8 cellular contexts compared by ENCODE assay signal in the genomic region with DNA sequence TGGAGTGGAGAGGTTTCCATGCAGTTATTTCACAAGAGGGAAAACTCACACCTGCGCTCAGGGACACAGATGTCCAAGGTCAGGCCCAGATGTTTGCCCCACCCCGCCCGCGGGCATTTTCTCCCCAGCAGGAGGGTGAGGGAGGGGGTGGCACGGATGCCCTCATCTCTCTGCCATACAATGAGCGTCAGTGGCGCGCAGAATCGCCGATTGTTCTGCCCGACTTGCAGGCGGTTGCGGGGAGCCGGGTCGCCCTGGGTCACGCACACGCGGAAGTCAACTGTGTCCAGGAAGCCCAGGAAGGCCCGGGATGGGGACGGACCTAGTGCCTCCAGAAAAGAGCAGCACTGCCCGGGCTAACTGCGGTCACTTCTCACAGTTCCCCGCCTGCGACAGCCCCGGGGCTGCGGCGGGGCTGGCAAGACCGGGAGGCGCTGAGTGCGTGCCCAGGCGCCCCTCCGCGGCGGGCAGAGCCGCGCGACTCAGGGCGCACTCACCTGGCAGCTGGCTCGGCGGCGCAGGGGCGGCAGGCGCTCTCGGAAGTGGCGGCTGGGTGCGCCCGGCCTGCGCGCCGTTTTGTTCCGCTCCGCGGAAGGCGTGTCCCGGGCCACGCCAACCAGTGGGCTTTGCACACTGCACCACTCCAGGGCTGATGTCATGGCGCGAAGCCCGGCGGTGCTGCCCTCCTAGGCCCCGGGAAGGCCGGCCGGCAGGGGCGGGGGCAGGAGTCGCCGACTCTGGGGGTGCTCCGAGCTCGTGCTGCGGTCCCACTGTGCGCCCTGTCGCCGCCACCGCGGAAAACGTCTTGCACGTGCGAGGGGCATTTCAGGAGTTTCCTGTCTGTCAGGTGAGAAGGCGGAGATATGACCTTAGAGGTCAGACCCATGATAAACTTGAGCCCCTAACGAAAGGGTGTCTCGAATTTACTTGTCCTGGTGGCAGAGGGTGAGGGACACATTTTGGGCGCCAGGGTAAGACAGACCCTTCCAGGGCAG. TPM values are rescaled to one million over a fixed set of nuclear protein-coding genes. Genes with fewer than 3 reads are reported as not detected.
DNase-seq lines count a peak whose midpoint lies in the region; TF ChIP-seq lines count a peak whose summit lies in the region.

Gene CSRP1, minus strand, starts transcription at position 551 of the 995 bp plus-strand sequence. CDS start 10,820 bp downstream, outside the sequence.

- peak within 1 kb of the TSS; percentile 96 for H3K9ac ChIP-seq in rectal smooth muscle tissue (ENCODE audit: low read length)

- no peaks in the 10 kb centered on the region for H3K9me3 ChIP-seq in adrenal gland (replicated peaks in 1 of 3)
- H3K9me3 ChIP-seq in right atrium auricular region: no peaks in the 10 kb centered on the region
- H3K9me3 ChIP-seq in vagina: no peaks in the 10 kb centered on the region

- H3K4me3 ChIP-seq in GM08714 (ENCODE audit: low read length) (peak within 1 kb of the TSS; percentile 82), adrenal gland (peak within 1 kb of the TSS in 3 of 4 donors; percentile 47 to 71 (median 50)), right atrium auricular region (peak within 1 kb of the TSS; percentile 65 to 88), rectal smooth muscle tissue (ENCODE audit: low read length) (peak within 1 kb of the TSS; percentile 93), vagina (peak within 1 kb of the TSS; percentile 62 to 87)

- no peaks in the 10 kb centered on the region for H3K36me3 ChIP-seq in adrenal gland (replicated peaks in 1 of 2)
- H3K36me3 ChIP-seq in right atrium auricular region: no peaks in the 10 kb centered on the region
- peaks cover 6% of the 10 kb centered on the region for H3K36me3 ChIP-seq in rectal smooth muscle tissue (ENCODE audit: control insufficient read depth, insufficient read depth, low read length)
- H3K36me3 ChIP-seq in vagina: no peaks in the 10 kb centered on the region

- 6 to 46% (median 10%) methylated on average over 5 to 81 of the region's 81 CpGs for WGBS in adrenal gland, 4 donors

- H3K27me3 ChIP-seq in adrenal gland: no peaks in the 10 kb centered on the region
- no peaks in the 10 kb centered on the region for H3K27me3 ChIP-seq in right atrium auricular region
- no peaks in the 10 kb centered on the region for H3K27me3 ChIP-seq in rectal smooth muscle tissue (ENCODE audit: control insufficient read depth, insufficient read depth, low read length)
- H3K27me3 ChIP-seq in vagina: no peaks in the 10 kb centered on the region

- peak; percentile 79 for DNase-seq in HCEC 1CT
- peak; percentile 73 for DNase-seq in MV-4-11 (lab: John Stamatoyannopoulos, UW)
- DNase-seq in T-helper 1 cell: peak; percentile 53 to 91 (median 63)
- peak; percentile 71 to 89 (median 77) for DNase-seq in adrenal gland
- DNase-seq in right atrium auricular region (ENCODE audit: low spot score): peak; percentile 91
- DNase-seq in vagina (ENCODE audit: extremely low spot score in 2 of 2): no peak

- TF ChIP-seq CTCF in adrenal gland (IDR thresholded peaks at IDR 0.05): peak in 1 of 6 experiments; percentile 3
- peak in 1 of 2 donors; percentile 39 for TF ChIP-seq CTCF in right atrium auricular region (IDR thresholded peaks at IDR 0.05)
- peak in 1 of 3 experiments; percentile 6 for TF ChIP-seq CTCF in vagina (IDR thresholded peaks at IDR 0.05)

- intact Hi-C loops in adrenal gland (cut with DNase I): no loop called here
- intact Hi-C loops in vagina (cut with DNase I): no loop called here

- H3K4me1 ChIP-seq in adrenal gland (replicated peaks in 1 of 2): peaks cover 0 to 37% of the 10 kb centered on the region in 2 donors
- peaks cover 0 to 66% of the 10 kb centered on the region in 2 donors for H3K4me1 ChIP-seq in right atrium auricular region
- H3K4me1 ChIP-seq in rectal smooth muscle tissue (ENCODE audit: control insufficient read depth, insufficient read depth, low read length): peaks cover 30% of the 10 kb centered on the region
- peaks cover 76% of the 10 kb centered on the region for H3K4me1 ChIP-seq in vagina

- TF ChIP-seq POLR2A in adrenal gland (IDR thresholded peaks at IDR 0.05) (peak; percentile 67 to 86), vagina (IDR thresholded peaks at IDR 0.05) (peak in 1 of 2 donors; percentile 93)

- H3K27ac ChIP-seq in adrenal gland (peak within 1 kb of the TSS; percentile 26 to 92 (median 74)), right atrium auricular region (peak within 1 kb of the TSS; percentile 92 to 93), rectal smooth muscle tissue (ENCODE audit: low read depth, low read length) (peak within 1 kb of the TSS; percentile 99), vagina (peak within 1 kb of the TSS; percentile 93)

RNA-seq across cellular contexts. Expression of gene CSRP1, which starts in this region (rescaled TPM):
- total RNA-seq in adrenal gland: 100 to 1,000 TPM in 5 of 8 donors, 10 to 100 TPM in 3; 67.6 to 470 (median 200) TPM
- polyA plus RNA-seq in adrenal gland: 100 to 1,000 TPM in 2 of 3 donors, 10 to 100 TPM in 1; 85.6 to 159 (median 156) TPM
- 100 to 1,000 TPM; 138 to 719 TPM for total RNA-seq in right atrium auricular region
- 729 TPM for total RNA-seq in vagina

Comparison
In these comparisons a context has a peak if more than half of its experiments do, and no peak if none do; other contexts are left out.
1. DNase-seq: peak in HCEC 1CT (single experiment), MV-4-11 (single experiment), T-helper 1 cell (5 of 5), adrenal gland (7 of 7) and right atrium auricular region (single experiment); none in vagina (0 of 2).
2. Peak in every context shown above with its lines, with median percentiles within 50 percentile points of each other: H3K4me3 ChIP-seq and H3K27ac ChIP-seq.